In the genomic region with DNA sequence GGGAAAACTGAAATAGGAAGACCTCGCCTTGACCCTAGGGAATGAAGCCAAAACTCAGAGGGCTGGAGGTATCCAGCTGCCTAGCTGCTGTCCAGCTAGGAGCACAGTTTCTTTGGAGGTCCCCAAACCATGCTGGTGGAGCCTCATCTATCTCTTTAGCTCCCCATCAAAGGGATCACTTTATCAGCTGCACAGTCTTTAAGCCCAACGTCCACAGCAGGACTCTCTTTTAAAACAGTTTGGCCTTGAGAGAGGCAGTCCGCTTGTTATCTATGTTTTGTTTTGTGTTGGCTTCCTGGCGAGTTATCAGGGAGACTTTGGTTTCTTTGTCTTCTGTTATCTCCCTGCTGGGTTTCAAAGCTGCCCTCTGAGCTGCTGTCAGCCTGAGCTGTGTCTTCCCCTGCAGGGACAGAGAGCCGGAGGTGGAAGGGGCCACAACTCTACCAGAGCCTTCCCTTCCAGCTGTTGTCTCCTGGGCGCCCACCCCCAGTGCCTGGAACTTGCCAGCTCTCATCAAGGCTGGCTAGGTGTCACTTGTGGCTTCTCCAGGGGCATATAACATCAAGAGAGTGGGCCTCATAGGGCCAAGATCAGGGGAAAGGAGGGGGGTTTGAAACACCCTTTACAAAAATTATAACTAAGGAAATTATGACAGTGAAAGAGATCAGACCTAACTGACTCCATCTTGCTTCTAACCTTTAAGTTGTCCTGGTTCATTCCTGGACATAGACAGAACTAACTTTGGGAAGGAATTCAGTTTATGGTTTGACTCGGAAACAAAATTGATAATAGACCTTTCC, we compare ENCODE assay signal across 22 cellular contexts.
DNase-seq lines count a peak whose midpoint lies in the region; ATAC-seq and TF ChIP-seq lines count a peak whose summit lies in the region.
"Had no signal": no experiment of that assay in that cellular context is flagged by ENCODE, and none has a peak within 500 bp of the region (broad histone marks: within the 10 kb centered on the region; RNA-seq: fewer than 3 reads in every experiment).

No MANE protein-coding gene starts in this region.

- H3K27me3 Mint-ChIP-seq in CD8-positive, alpha-beta memory T cell = peaks cover 2 to 6% of the 10 kb centered on the region in 2 donors
- peaks cover 6% of the 10 kb centered on the region for H3K27me3 Mint-ChIP-seq in activated naive CD8-positive, alpha-beta T cell treated with anti-CD3 and anti-CD28 coated beads for 36 hours

- H3K27me3 ChIP-seq in CD8-positive, alpha-beta memory T cell (ENCODE audit: insufficient read depth, low read length, poor library complexity, severe bottlenecking) = no peaks in the 10 kb centered on the region
- H3K27me3 ChIP-seq in right lobe of liver = no peaks in the 10 kb centered on the region
- no peaks in the 10 kb centered on the region for H3K27me3 ChIP-seq in psoas muscle (ENCODE audit: insufficient read depth in 3 of 3, low read length in 2 of 3)
- H3K27me3 ChIP-seq: breast epithelium had no signal

- intact Hi-C loops in right lobe of liver (cut with DNase I) (no loop called here), psoas muscle (cut with DNase I) (no loop called here)

- H3K4me1 ChIP-seq in CD8-positive, alpha-beta memory T cell (ENCODE audit: insufficient read depth, low read length) = no peaks in the 10 kb centered on the region
- H3K4me1 ChIP-seq in right lobe of liver = no peaks in the 10 kb centered on the region
- no peaks in the 10 kb centered on the region for H3K4me1 ChIP-seq in psoas muscle
- H3K4me1 ChIP-seq: breast epithelium had no signal

- ATAC-seq in right lobe of liver (peak; percentile 62 to 81 (median 78)), psoas muscle (no peak), GM18873 (IDR thresholded peaks at IDR 0.05; ENCODE audit: low FRiP score, unreplicated experiment) (no peak)
- ATAC-seq: activated CD8-positive, alpha-beta T cell treated with anti-CD3 and anti-CD28 coated beads, Interleukin-2, amount 10 ng/mL, durations not matched to agents 7 days and 5 days; HCT116 had no signal

- no peak overlapping the region for H3K27ac Mint-ChIP-seq in CD8-positive, alpha-beta memory T cell
- H3K27ac Mint-ChIP-seq in activated naive CD8-positive, alpha-beta T cell treated with anti-CD3 and anti-CD28 coated beads for 36 hours = no peak overlapping the region
- H3K27ac Mint-ChIP-seq: activated CD8-positive, alpha-beta T cell treated with anti-CD3 and anti-CD28 coated beads, Interleukin-2, amount 10 ng/mL, durations not matched to agents 7 days and 5 days; activated T-cell treated with anti-CD3 and anti-CD28 coated beads, Interleukin-2, amount 50 U/mL, for 24 hours; T-helper 2 cell treated with Interferon-gamma antibody and Interleukin-4, amounts not matched to agents 5 μg/mL and 100 μg/mL, for 36 hours had no signal

- no peak for TF ChIP-seq POLR2A in right lobe of liver (IDR thresholded peaks at IDR 0.05)

- H3K27ac ChIP-seq in CD8-positive, alpha-beta memory T cell (ENCODE audit: low read depth, low read length) = peak overlapping the region; percentile 12
- no peak overlapping the region for H3K27ac ChIP-seq in right lobe of liver
- no peak overlapping the region for H3K27ac ChIP-seq in psoas muscle
- H3K27ac ChIP-seq: breast epithelium had no signal

- H3K4me1 Mint-ChIP-seq in CD8-positive, alpha-beta memory T cell = no peaks in the 10 kb centered on the region
- peaks cover 9% of the 10 kb centered on the region for H3K4me1 Mint-ChIP-seq in activated naive CD8-positive, alpha-beta T cell treated with anti-CD3 and anti-CD28 coated beads for 36 hours

- no peaks in the 10 kb centered on the region for H3K36me3 ChIP-seq in CD8-positive, alpha-beta memory T cell (ENCODE audit: insufficient read depth, low read length)
- H3K36me3 ChIP-seq in right lobe of liver (no peaks in the 10 kb centered on the region), psoas muscle (ENCODE audit: insufficient read depth in 1 of 2, low read depth in 1 of 2) (no peaks in the 10 kb centered on the region)
- H3K36me3 ChIP-seq: breast epithelium had no signal

- peak overlapping the region in 1 of 7 donors; percentile 18 for H3K4me3 Mint-ChIP-seq in CD8-positive, alpha-beta memory T cell
- H3K4me3 Mint-ChIP-seq in activated naive CD8-positive, alpha-beta T cell treated with anti-CD3 and anti-CD28 coated beads for 36 hours = no peak overlapping the region
- H3K4me3 Mint-ChIP-seq: activated CD8-positive, alpha-beta T cell treated with anti-CD3 and anti-CD28 coated beads, Interleukin-2, amount 10 ng/mL, durations not matched to agents 7 days and 5 days; activated T-cell treated with anti-CD3 and anti-CD28 coated beads, Interleukin-2, amount 50 U/mL, for 24 hours; T-helper 2 cell treated with Interferon-gamma antibody and Interleukin-4, amounts not matched to agents 5 μg/mL and 100 μg/mL, for 36 hours had no signal

- H3K9me3 ChIP-seq in CD8-positive, alpha-beta memory T cell (ENCODE audit: low read length) = peaks cover 21% of the 10 kb centered on the region
- H3K9me3 ChIP-seq in right lobe of liver (peaks cover 0 to 12% (median 6%) of the 10 kb centered on the region in 4 donors), psoas muscle (peaks cover 21% of the 10 kb centered on the region)

- DNase-seq in CD8-positive, alpha-beta memory T cell = no peak
- DNase-seq in HuH-7.5 (ENCODE audit: low spot score) = peak; percentile 73
- DNase-seq in choroid plexus epithelial cell (ENCODE audit: low read depth) = peak; percentile 18
- no peak for DNase-seq in right lobe of liver
- DNase-seq in activated CD4-positive, alpha-beta T cell treated with anti-CD3 and anti-CD28 coated beads, Interleukin-2, amount 50 U/mL, for 1 hour = no peak
- DNase-seq in psoas muscle = no peak
- no peak for DNase-seq in activated naive CD8-positive, alpha-beta T cell treated with anti-CD3 and anti-CD28 coated beads for 36 hours
- DNase-seq: activated CD4-positive, CD25-positive, alpha-beta regulatory T cell treated with anti-CD3 and anti-CD28 coated beads, Interleukin-2, amount 50 U/mL, for 72 hours; activated CD8-positive, alpha-beta T cell treated with anti-CD3 and anti-CD28 coated beads, Interleukin-2, amount 10 ng/mL, durations not matched to agents 7 days and 5 days; activated T-cell treated with anti-CD3 and anti-CD28 coated beads, Interleukin-2, amount 50 U/mL, for 24 hours; amniotic stem cell; Calu3; EL; NCI-H1048; NCI-H2029; NCI-H345; NCI-H774; stimulated activated CD4-positive, alpha-beta T cell treated with anti-CD3 and anti-CD28 coated beads, Interleukin-12 subunit alpha, Interleukin-12 subunit beta, amount 100 ng/mL, for 4 hours had no signal

- peaks cover 4 to 38% (median 37%) of the 10 kb centered on the region in 5 donors for H3K9me3 Mint-ChIP-seq in CD8-positive, alpha-beta memory T cell
- H3K9me3 Mint-ChIP-seq in activated naive CD8-positive, alpha-beta T cell treated with anti-CD3 and anti-CD28 coated beads for 36 hours = peaks cover 14% of the 10 kb centered on the region

- CTCF ChIA-PET in CD8-positive, alpha-beta memory T cell (lab: Charles Lee) = no interaction called here

- peaks cover 3 to 21% (median 4%) of the 10 kb centered on the region in 3 donors for H3K36me3 Mint-ChIP-seq in CD8-positive, alpha-beta memory T cell
- H3K36me3 Mint-ChIP-seq in activated naive CD8-positive, alpha-beta T cell treated with anti-CD3 and anti-CD28 coated beads for 36 hours = peaks cover 5% of the 10 kb centered on the region

- POLR2A ChIA-PET in CD8-positive, alpha-beta memory T cell (lab: Charles Lee) = no interaction called here

- no peak overlapping the region for H3K4me3 ChIP-seq in CD8-positive, alpha-beta memory T cell (ENCODE audit: low read length)
- H3K4me3 ChIP-seq in choroid plexus epithelial cell (ENCODE audit: low read depth, low read length) (no peak overlapping the region), right lobe of liver (no peak overlapping the region), psoas muscle (no peak overlapping the region)
- H3K4me3 ChIP-seq: breast epithelium had no signal

- TF ChIP-seq CTCF in choroid plexus epithelial cell (conservative IDR thresholded peaks at IDR 0.05; ENCODE audit: low read depth, low read length) = no peak
- TF ChIP-seq CTCF in right lobe of liver (IDR thresholded peaks at IDR 0.05) = no peak
- no peak for TF ChIP-seq CTCF in psoas muscle (IDR thresholded peaks at IDR 0.05)

- 35% methylated on average over 5 of the region's 7 CpGs for WGBS in right lobe of liver (ENCODE audit: insufficient coverage, low coverage, low lambda C conversion rate, missing lambda C conversion rate)
- WGBS in psoas muscle, 3 donors = 76 to 78% (median 77%) methylated on average over 7 of the region's 7 CpGs

Comparison
In these comparisons a context has a peak if more than half of its experiments do, and no peak if none do; other contexts are left out.
1. DNase-seq: peak in HuH-7.5 (single experiment) and choroid plexus epithelial cell (single experiment); none in CD8-positive, alpha-beta memory T cell (0 of 5), right lobe of liver (0 of 3), activated CD4-positive, alpha-beta T cell treated with anti-CD3 and anti-CD28 coated beads, Interleukin-2, amount 50 U/mL, for 1 hour (single experiment), psoas muscle (0 of 2) and activated naive CD8-positive, alpha-beta T cell treated with anti-CD3 and anti-CD28 coated beads for 36 hours (single experiment).
2. ATAC-seq: peak in right lobe of liver (4 of 4); none in psoas muscle (0 of 4) and GM18873 (single experiment).